Comparison of ENCODE assay signal across 11 cellular contexts in genomic region chr2:239164281-239164871, GRCh38.
DNase-seq lines count a peak whose midpoint lies in the region; ATAC-seq and TF ChIP-seq lines count a peak whose summit lies in the region.
"Had no signal": no experiment of that assay in that cellular context is flagged by ENCODE, and none has a peak within 500 bp of the region (broad histone marks: within the 10 kb centered on the region; RNA-seq: fewer than 3 reads in every experiment).

No MANE protein-coding gene starts in this region.

- H3K9ac ChIP-seq in DND-41 (ENCODE audit: low read depth, low read length), result no peak overlapping the region

- H3K27me3 ChIP-seq in DND-41 (ENCODE audit: insufficient read depth, low read length, poor library complexity) (no peaks in the 10 kb centered on the region), Peyer's patch (no peaks in the 10 kb centered on the region)
- H3K27me3 ChIP-seq: SJSA1 had no signal

- DNase-seq in DND-41 (no peak), Peyer's patch (peak in 2 of 3 donors; percentile 42 to 46), osteocyte (ENCODE audit: extremely low spot score, unreplicated experiment) (peak; percentile 64), GM19240 (ENCODE audit: insufficient read length, low spot score) (no peak), foreskin melanocyte (no peak)
- peak; percentile 42 for DNase-seq in central memory CD4-positive, alpha-beta T cell

- H3K36me3 ChIP-seq in DND-41 (ENCODE audit: insufficient read depth, low read length) (peaks cover 99% of the 10 kb centered on the region), Peyer's patch (peaks cover 0 to 26% (median 0%) of the 10 kb centered on the region in 3 donors)

- peaks cover 97% of the 10 kb centered on the region for H3K79me2 ChIP-seq in DND-41 (ENCODE audit: insufficient read depth, low read length)

- H3K4me3 Mint-ChIP-seq in osteocyte (ENCODE audit: unreplicated experiment), result no peak overlapping the region
- H3K4me3 Mint-ChIP-seq: IgD-negative memory B cell had no signal

- H3K9me3 ChIP-seq in DND-41 (ENCODE audit: insufficient read depth, low read length, severe bottlenecking), result no peaks in the 10 kb centered on the region
- H3K9me3 ChIP-seq in Peyer's patch, result no peaks in the 10 kb centered on the region
- H3K9me3 ChIP-seq: SJSA1 had no signal

- no peaks in the 10 kb centered on the region for H3K4me1 Mint-ChIP-seq in osteocyte (ENCODE audit: unreplicated experiment)

- peaks cover 70% of the 10 kb centered on the region for H4K20me1 ChIP-seq in DND-41 (ENCODE audit: insufficient read depth, low read length)

- H3K4me3 ChIP-seq in DND-41 (ENCODE audit: low read depth in 1 of 2, low read length in 2 of 2) (no peak overlapping the region), Peyer's patch (no peak overlapping the region)
- H3K4me3 ChIP-seq: SJSA1, smooth muscle cell had no signal

- no peak overlapping the region for H3K4me2 ChIP-seq in DND-41 (ENCODE audit: insufficient read depth, low read length)
- H3K4me2 ChIP-seq: smooth muscle cell had no signal

- ATAC-seq in DND-41 (ENCODE audit: insufficient read depth, low read depth) (peak; percentile 32; the same call in 1 of the 3 replicates), GM19455 (IDR thresholded peaks at IDR 0.05; ENCODE audit: unreplicated experiment) (no peak), GM19351 (IDR thresholded peaks at IDR 0.05; ENCODE audit: unreplicated experiment) (no peak)

- TF ChIP-seq POLR2A in Peyer's patch (IDR thresholded peaks at IDR 0.05), result no peak

- peaks cover 8% of the 10 kb centered on the region for H3K36me3 Mint-ChIP-seq in osteocyte (ENCODE audit: unreplicated experiment)

- H3K9me3 Mint-ChIP-seq in osteocyte (ENCODE audit: unreplicated experiment), result no peaks in the 10 kb centered on the region
- H3K9me3 Mint-ChIP-seq: IgD-negative memory B cell had no signal

- TF ChIP-seq CTCF in DND-41 (IDR thresholded peaks at IDR 0.05; ENCODE audit: borderline replicate concordance, extremely low read depth, low read length, poor library complexity, severe bottlenecking), result no peak
- TF ChIP-seq CTCF in Peyer's patch (IDR thresholded peaks at IDR 0.05), result no peak
- TF ChIP-seq CTCF in osteocyte (IDR thresholded peaks at IDR 0.05), result no peak

- no peak overlapping the region for H2AFZ ChIP-seq in DND-41 (ENCODE audit: low read depth, low read length)

- H3K4me1 ChIP-seq in DND-41 (ENCODE audit: insufficient read depth, low read length) (no peaks in the 10 kb centered on the region), Peyer's patch (no peaks in the 10 kb centered on the region)
- H3K4me1 ChIP-seq: SJSA1 had no signal

- no peaks in the 10 kb centered on the region for H3K27me3 Mint-ChIP-seq in osteocyte (ENCODE audit: unreplicated experiment)
- H3K27me3 Mint-ChIP-seq: IgD-negative memory B cell had no signal

- peak overlapping the region; percentile 12; the same call in 1 of the 2 replicates for H3K27ac ChIP-seq in DND-41 (ENCODE audit: low read length)
- H3K27ac ChIP-seq in Peyer's patch, result no peak overlapping the region
- H3K27ac ChIP-seq: SJSA1 had no signal

- no peak overlapping the region for H3K27ac Mint-ChIP-seq in osteocyte (ENCODE audit: unreplicated experiment)
- H3K27ac Mint-ChIP-seq: IgD-negative memory B cell had no signal

Comparison
In these comparisons a context has a peak if more than half of its experiments do, and no peak if none do; other contexts are left out.
1. DNase-seq: peak in Peyer's patch (2 of 3), central memory CD4-positive, alpha-beta T cell (single experiment) and osteocyte (single experiment); none in DND-41 (single experiment), GM19240 (single experiment) and foreskin melanocyte (single experiment).